In genomic region chr6:15148356-15149058, GRCh38 we compare ENCODE assay signal across 1 cellular context.
TF ChIP-seq lines count a peak whose summit lies in the region.

No MANE protein-coding gene starts in this region.

TF ChIP-seq in HCT116, 20 proteins besides CTCF, POLR2A, EP300 and RAD21 (continued from another document):
- TF ChIP-seq, protein P1, sequence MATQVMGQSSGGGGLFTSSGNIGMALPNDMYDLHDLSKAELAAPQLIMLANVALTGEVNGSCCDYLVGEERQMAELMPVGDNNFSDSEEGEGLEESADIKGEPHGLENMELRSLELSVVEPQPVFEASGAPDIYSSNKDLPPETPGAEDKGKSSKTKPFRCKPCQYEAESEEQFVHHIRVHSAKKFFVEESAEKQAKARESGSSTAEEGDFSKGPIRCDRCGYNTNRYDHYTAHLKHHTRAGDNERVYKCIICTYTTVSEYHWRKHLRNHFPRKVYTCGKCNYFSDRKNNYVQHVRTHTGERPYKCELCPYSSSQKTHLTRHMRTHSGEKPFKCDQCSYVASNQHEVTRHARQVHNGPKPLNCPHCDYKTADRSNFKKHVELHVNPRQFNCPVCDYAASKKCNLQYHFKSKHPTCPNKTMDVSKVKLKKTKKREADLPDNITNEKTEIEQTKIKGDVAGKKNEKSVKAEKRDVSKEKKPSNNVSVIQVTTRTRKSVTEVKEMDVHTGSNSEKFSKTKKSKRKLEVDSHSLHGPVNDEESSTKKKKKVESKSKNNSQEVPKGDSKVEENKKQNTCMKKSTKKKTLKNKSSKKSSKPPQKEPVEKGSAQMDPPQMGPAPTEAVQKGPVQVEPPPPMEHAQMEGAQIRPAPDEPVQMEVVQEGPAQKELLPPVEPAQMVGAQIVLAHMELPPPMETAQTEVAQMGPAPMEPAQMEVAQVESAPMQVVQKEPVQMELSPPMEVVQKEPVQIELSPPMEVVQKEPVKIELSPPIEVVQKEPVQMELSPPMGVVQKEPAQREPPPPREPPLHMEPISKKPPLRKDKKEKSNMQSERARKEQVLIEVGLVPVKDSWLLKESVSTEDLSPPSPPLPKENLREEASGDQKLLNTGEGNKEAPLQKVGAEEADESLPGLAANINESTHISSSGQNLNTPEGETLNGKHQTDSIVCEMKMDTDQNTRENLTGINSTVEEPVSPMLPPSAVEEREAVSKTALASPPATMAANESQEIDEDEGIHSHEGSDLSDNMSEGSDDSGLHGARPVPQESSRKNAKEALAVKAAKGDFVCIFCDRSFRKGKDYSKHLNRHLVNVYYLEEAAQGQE (IDR thresholded peaks at IDR 0.05; ENCODE audit: low read depth): no peak
- TF ChIP-seq POLR2AphosphoS5 (IDR thresholded peaks at IDR 0.05; ENCODE audit: low read depth, low read length): no peak
TF ChIP-seq in HCT116: peak in this region for 0.
